ENCODE assay signal across 15 cellular contexts in the genomic region with DNA sequence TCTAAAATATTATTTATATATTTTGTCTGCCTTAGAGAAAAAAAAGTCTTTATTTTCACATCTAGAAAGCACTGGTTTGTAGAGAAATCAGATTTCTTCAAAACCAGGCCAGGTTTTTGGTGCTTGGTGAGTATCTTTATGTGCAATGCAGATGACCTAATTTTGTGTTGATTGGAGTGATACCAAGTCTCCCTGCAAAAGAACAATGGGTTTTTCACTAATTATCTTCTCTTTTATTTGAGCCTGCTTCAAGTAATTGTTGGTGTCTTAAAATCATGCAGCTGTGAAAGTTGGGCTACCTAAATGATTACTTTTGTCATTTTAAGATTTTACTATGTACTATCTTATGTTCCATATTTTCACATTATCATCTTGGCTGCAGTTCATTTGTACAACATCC.
DNase-seq lines count a peak whose midpoint lies in the region; ATAC-seq and TF ChIP-seq lines count a peak whose summit lies in the region.
"Had no signal": no experiment of that assay in that cellular context is flagged by ENCODE, and none has a peak within 500 bp of the region (broad histone marks: within the 10 kb centered on the region; RNA-seq: fewer than 3 reads in every experiment).

No MANE protein-coding gene starts in this region.

- TF ChIP-seq CTCF in MCF 10A (IDR thresholded peaks at IDR 0.05; ENCODE audit: unreplicated experiment) (no peak), mammary epithelial cell (conservative IDR thresholded peaks at IDR 0.05 in 1 of 2, IDR thresholded peaks at IDR 0.05 in 1 of 2; ENCODE audit: extremely low read depth in 1 of 2, insufficient read depth in 1 of 2, low read depth in 1 of 2, low read length in 2 of 2) (no peak), IMR-90 (conservative IDR thresholded peaks at IDR 0.05; ENCODE audit: low read depth, low read length) (no peak), fibroblast of mammary gland (conservative IDR thresholded peaks at IDR 0.05; ENCODE audit: control insufficient read depth, insufficient read depth, low read depth, low read length) (no peak), body of pancreas (IDR thresholded peaks at IDR 0.05) (no peak)

- H4K8ac ChIP-seq in IMR-90 (ENCODE audit: low read depth in 2 of 2, low read length in 2 of 2) = no peak overlapping the region

- no peak overlapping the region for H2AK9ac ChIP-seq in IMR-90 (replicated peaks; ENCODE audit: low read depth, low read length, poor library complexity)

- no peak overlapping the region for H3K23ac ChIP-seq in IMR-90 (ENCODE audit: low read depth, low read length)

- DNase-seq in MCF 10A (ENCODE audit: unreplicated experiment) (peak; percentile 17), mammary epithelial cell (no peak), IMR-90 (peak; percentile 25), fibroblast of mammary gland (ENCODE audit: low read depth) (peak; percentile 20), retina (peak; percentile 10), T-cell (no peak), nucleus accumbens (lab: John Stamatoyannopoulos, UW) (no peak), body of pancreas (no peak)
- DNase-seq: DMS79, MG63, Right ventricle myocardium superior had no signal

- ATAC-seq in IMR-90 (ENCODE audit: low read depth) (no peak), T-cell (replicated peaks in 1 of 4) (no peak), body of pancreas (no peak)
- ATAC-seq: Panc1 had no signal

- no peak overlapping the region for H3K27ac ChIP-seq in mammary epithelial cell (ENCODE audit: insufficient read depth, low read depth, low read length)
- H3K27ac ChIP-seq in IMR-90 (ENCODE audit: insufficient read depth, low read length) = no peak overlapping the region
- H3K27ac ChIP-seq in body of pancreas = no peak overlapping the region
- H3K27ac ChIP-seq: C4-2B, HL-60 had no signal

- H4K91ac ChIP-seq in IMR-90 (ENCODE audit: insufficient read depth, low read depth, low read length) = no peak overlapping the region

- H3K27me3 Mint-ChIP-seq in MCF 10A (ENCODE audit: insufficient read depth, unreplicated experiment) (no peaks in the 10 kb centered on the region), T-cell (peaks cover 0 to 4% of the 10 kb centered on the region in 2 donors)

- H3K79me2 ChIP-seq in mammary epithelial cell (ENCODE audit: insufficient read depth, low read length) = no peaks in the 10 kb centered on the region

- CTCF ChIA-PET in MCF 10A (lab: Yijun Ruan, JAX) = interaction anchor here (0.7 to 1.2 kb wide), 6 partner anchors 9 to 875 kb away, joined by 3 to 4 read pairs (median 4); a partner anchor contains a TSS
- CTCF ChIA-PET in mammary epithelial cell (lab: Charles Lee; ENCODE audit: low non-redundant PET) = no interaction called here
- CTCF ChIA-PET in IMR-90 (lab: Yijun Ruan, JAX) = interaction anchor here (0.6 kb wide), 1 partner anchor 557 kb away, joined by 3 read pairs; no protein-coding TSS in a partner anchor
- CTCF ChIA-PET in T-cell (lab: Charles Lee) = no interaction called here

- H2AFZ ChIP-seq in mammary epithelial cell (ENCODE audit: low read depth, low read length) (no peak overlapping the region), IMR-90 (replicated peaks; ENCODE audit: low read length, poor library complexity) (no peak overlapping the region)

- POLR2A ChIA-PET in MCF 10A (lab: Yijun Ruan, JAX) (interaction anchor here (0.6 to 1.5 kb wide), 4 partner anchors 227 to 889 kb away, joined by 3 to 7 read pairs (median 4); a partner anchor contains a TSS), IMR-90 (lab: Charles Lee; ENCODE audit: unreplicated experiment) (no interaction called here), T-cell (lab: Charles Lee) (no interaction called here)

- H3K4me1 ChIP-seq in mammary epithelial cell (ENCODE audit: insufficient read depth, low read length) = no peaks in the 10 kb centered on the region
- H3K4me1 ChIP-seq in IMR-90 (ENCODE audit: control insufficient read depth, insufficient read depth, low read length) = no peaks in the 10 kb centered on the region
- H3K4me1 ChIP-seq in body of pancreas = no peaks in the 10 kb centered on the region

- no peaks in the 10 kb centered on the region for H3K9me3 Mint-ChIP-seq in MCF 10A (ENCODE audit: unreplicated experiment)
- no peaks in the 10 kb centered on the region for H3K9me3 Mint-ChIP-seq in T-cell

- H3K27me3 ChIP-seq in mammary epithelial cell (ENCODE audit: insufficient read depth, low read length) (no peaks in the 10 kb centered on the region), IMR-90 (ENCODE audit: control insufficient read depth, insufficient read depth, low read length) (no peaks in the 10 kb centered on the region), body of pancreas (no peaks in the 10 kb centered on the region)
- H3K27me3 ChIP-seq: MG63 had no signal

- no peak for TF ChIP-seq RAD21 in IMR-90 (IDR thresholded peaks at IDR 0.05; ENCODE audit: low read length)

- TF ChIP-seq POLR2A in IMR-90 (IDR thresholded peaks at IDR 0.05; ENCODE audit: low read depth, low read length) = no peak
- TF ChIP-seq POLR2A in body of pancreas (IDR thresholded peaks at IDR 0.05) = no peak

- H3K4me1 Mint-ChIP-seq in MCF 10A (ENCODE audit: insufficient read depth, unreplicated experiment) = no peaks in the 10 kb centered on the region
- no peaks in the 10 kb centered on the region for H3K4me1 Mint-ChIP-seq in T-cell

- H3K4ac ChIP-seq in IMR-90 (ENCODE audit: low read depth, low read length) = no peak overlapping the region

- no peaks in the 10 kb centered on the region for H3K79me1 ChIP-seq in IMR-90 (ENCODE audit: low read depth in 1 of 2, low read length in 2 of 2)

- H2BK15ac ChIP-seq in IMR-90 (ENCODE audit: low read depth, low read length) = no peak overlapping the region

- H3K36me3 Mint-ChIP-seq in MCF 10A (ENCODE audit: insufficient read depth, unreplicated experiment) (no peaks in the 10 kb centered on the region), T-cell (no peaks in the 10 kb centered on the region)

- H3K36me3 ChIP-seq in mammary epithelial cell (ENCODE audit: insufficient read depth, low read length) (no peaks in the 10 kb centered on the region), IMR-90 (ENCODE audit: control insufficient read depth, insufficient read depth, low read length) (no peaks in the 10 kb centered on the region), body of pancreas (replicated peaks in 1 of 2; ENCODE audit: insufficient read depth in 1 of 2, low read depth in 2 of 2) (no peaks in the 10 kb centered on the region)
- H3K36me3 ChIP-seq: MG63 had no signal

- in situ Hi-C loops in mammary epithelial cell (cut with MboI; ENCODE audit: low sequenced_read_pairs in 2 of 2) (loop anchor here (25.0 kb wide), 3 partner anchors 322 to 872 kb away; a partner anchor contains a TSS), IMR-90 (cut with MboI; ENCODE audit: low sequenced_read_pairs) (loop anchor here (25.0 kb wide), 2 partner anchors 553 to 872 kb away; a partner anchor contains a TSS)

- H3K18ac ChIP-seq in IMR-90 (ENCODE audit: low read depth, low read length) = no peak overlapping the region

- H4K20me1 ChIP-seq in mammary epithelial cell (ENCODE audit: insufficient read depth, low read length) = no peaks in the 10 kb centered on the region
- no peaks in the 10 kb centered on the region for H4K20me1 ChIP-seq in IMR-90 (ENCODE audit: insufficient read depth, low read length)

- H3K4me3 Mint-ChIP-seq in MCF 10A (ENCODE audit: unreplicated experiment) = no peak overlapping the region
- H3K4me3 Mint-ChIP-seq in T-cell = no peak overlapping the region

- H3K4me3 ChIP-seq in mammary epithelial cell (replicated peaks in 1 of 3; ENCODE audit: insufficient read depth in 1 of 3, low read depth in 2 of 3, low read length in 3 of 3) = no peak overlapping the region
- H3K4me3 ChIP-seq in IMR-90 (ENCODE audit: insufficient read depth, low read depth, low read length) = no peak overlapping the region
- H3K4me3 ChIP-seq in fibroblast of mammary gland (ENCODE audit: control insufficient read depth, low read depth, low read length) = no peak overlapping the region
- H3K4me3 ChIP-seq in body of pancreas = no peak overlapping the region
- H3K4me3 ChIP-seq: MG63 had no signal

- H3K9me1 ChIP-seq in IMR-90 (ENCODE audit: insufficient read depth, low read length) = peaks cover 3% of the 10 kb centered on the region; the same call in 1 of the 2 replicates

- intact Hi-C loops in MCF 10A (cut with micrococcal nuclease) = loop anchor here (1.0 to 5.0 kb wide), 6 partner anchors 290 to 874 kb away; no protein-coding TSS in a partner anchor
- intact Hi-C loops in mammary epithelial cell (cut with micrococcal nuclease) = loop anchor here (1.0 to 10.0 kb wide), 7 partner anchors 175 to 889 kb away; a partner anchor contains a TSS
- intact Hi-C loops in IMR-90 (cut with micrococcal nuclease) = loop anchor here (5.0 to 10.0 kb wide), 6 partner anchors 288 to 887 kb away; no protein-coding TSS in a partner anchor
- intact Hi-C loops in body of pancreas (cut with DNase I) = no loop called here

- H3K27ac Mint-ChIP-seq in MCF 10A (ENCODE audit: low read depth, unreplicated experiment) (no peak overlapping the region), T-cell (no peak overlapping the region)

- no peak overlapping the region for H2BK120ac ChIP-seq in IMR-90 (ENCODE audit: low read depth, low read length)

- no peak overlapping the region for H3K14ac ChIP-seq in IMR-90 (replicated peaks; ENCODE audit: low read depth, low read length)

- no peak overlapping the region for H2BK20ac ChIP-seq in IMR-90 (ENCODE audit: low read depth, low read length)

- no peak overlapping the region for H2AK5ac ChIP-seq in IMR-90 (ENCODE audit: low read depth, low read length)

- no TSS peak for BruUV-seq in MCF 10A (replicated peaks; lab: Mats Ljungman, UMichigan)
- BruUV-seq in mammary epithelial cell (replicated peaks; lab: Mats Ljungman, UMichigan) = no TSS peak
- BruUV-seq in IMR-90 (replicated peaks; lab: Mats Ljungman, UMichigan) = no TSS peak

- H3K9ac ChIP-seq in mammary epithelial cell (ENCODE audit: insufficient read depth, low read length) (no peak overlapping the region), IMR-90 (ENCODE audit: low read depth, low read length) (no peak overlapping the region)
- H3K9ac ChIP-seq: SK-N-SH had no signal

- no peak overlapping the region for H4K5ac ChIP-seq in IMR-90 (ENCODE audit: low read depth, low read length)

- no peak overlapping the region for H2BK5ac ChIP-seq in IMR-90 (ENCODE audit: low read depth, low read length, poor library complexity, severe bottlenecking)

- H3K4me2 ChIP-seq in mammary epithelial cell (ENCODE audit: insufficient read depth, low read depth, low read length) (no peak overlapping the region), IMR-90 (ENCODE audit: low read depth, low read length) (no peak overlapping the region)
- H3K4me2 ChIP-seq: SK-N-SH had no signal

- H3K56ac ChIP-seq in IMR-90 (ENCODE audit: extremely low read depth, insufficient read depth, low read length) = no peak overlapping the region

- dilution Hi-C loops in mammary epithelial cell (cut with HindIII; ENCODE audit: low sequenced_read_pairs) (no loop called here), IMR-90 (cut with HindIII; ENCODE audit: low sequenced_read_pairs, unreplicated experiment) (no loop called here)

- H3K9me3 ChIP-seq in mammary epithelial cell (replicated peaks; ENCODE audit: insufficient read depth, low read length) (no peaks in the 10 kb centered on the region), IMR-90 (ENCODE audit: control insufficient read depth, insufficient read depth, low read length) (no peaks in the 10 kb centered on the region), body of pancreas (no peaks in the 10 kb centered on the region)
- H3K9me3 ChIP-seq: MG63, SK-N-SH had no signal

TF ChIP-seq in IMR-90, 13 proteins besides CTCF, POLR2A, EP300 and RAD21 (continues in another document):
- TF ChIP-seq MAFK (IDR thresholded peaks at IDR 0.05; ENCODE audit: low read depth, low read length) = no peak

Comparison
In these comparisons a context has a peak if more than half of its experiments do, and no peak if none do; other contexts are left out.
1. DNase-seq: peak in MCF 10A (single experiment), IMR-90 (single experiment), fibroblast of mammary gland (single experiment) and retina (single experiment); none in mammary epithelial cell (single experiment), T-cell (0 of 34), nucleus accumbens (0 of 56) and body of pancreas (0 of 4).
2. CTCF ChIA-PET loops: an anchor here in MCF 10A (0.7 to 1.2 kb wide) and IMR-90 (0.6 kb wide); none called in mammary epithelial cell and T-cell.